In genomic region chr4:105657117-105657765, GRCh38 we compare ENCODE assay signal across 27 cellular contexts.
"Had no signal": no experiment of that assay in that cellular context is flagged by ENCODE, and none has a peak within 500 bp of the region (broad histone marks: within the 10 kb centered on the region; RNA-seq: fewer than 3 reads in every experiment).

No MANE protein-coding gene starts in this region.

- H3K4me1 ChIP-seq: body of pancreas had no signal

- H3K27me3 Mint-ChIP-seq: activated B cell treated with CpG ODN at 0.5 μM for 24 hours; activated naive CD8-positive, alpha-beta T cell treated with anti-CD3 and anti-CD28 coated beads, Interleukin-2, amount 50 U/mL, for 24 hours had no signal

- H3K9me3 Mint-ChIP-seq: activated B cell treated with CpG ODN at 0.5 μM for 24 hours; activated CD4-positive, alpha-beta T cell treated with anti-CD3 and anti-CD28 coated beads, Interleukin-2, amount 10 ng/mL, durations not matched to agents 24 days and 14 days; activated naive CD4-positive, alpha-beta T cell treated with anti-CD3 and anti-CD28 coated beads, Interleukin-2, amount 50 U/mL, for 72 hours; activated naive CD8-positive, alpha-beta T cell treated with anti-CD3 and anti-CD28 coated beads, Interleukin-2, amount 50 U/mL, for 24 hours; activated T-cell treated with anti-CD3 and anti-CD28 coated beads, Interleukin-2, amount 50 U/mL, for 4 hours had no signal

- H3K27ac Mint-ChIP-seq: activated B cell treated with CpG ODN at 0.5 μM for 24 hours; activated CD4-positive, alpha-beta T cell treated with anti-CD3 and anti-CD28 coated beads, Interleukin-2, amount 10 ng/mL, durations not matched to agents 24 days and 14 days; activated CD8-positive, alpha-beta memory T cell treated with anti-CD3 and anti-CD28 coated beads, Interleukin-2, amount 10 ng/mL, durations not matched to agents 7 days and 5 days; activated naive CD4-positive, alpha-beta T cell treated with anti-CD3 and anti-CD28 coated beads, Interleukin-2, amount 50 U/mL, for 72 hours; activated naive CD8-positive, alpha-beta T cell treated with anti-CD3 and anti-CD28 coated beads, Interleukin-2, amount 50 U/mL, for 24 hours had no signal

- H3K27me3 ChIP-seq: body of pancreas, cardiac muscle cell had no signal

- ATAC-seq: activated CD8-positive, alpha-beta memory T cell treated with anti-CD3 and anti-CD28 coated beads, Interleukin-2, amount 10 ng/mL, durations not matched to agents 7 days and 5 days; activated naive CD4-positive, alpha-beta T cell treated with anti-CD3 and anti-CD28 coated beads, Interleukin-2, amount 50 U/mL, for 72 hours; activated naive CD8-positive, alpha-beta T cell treated with anti-CD3 and anti-CD28 coated beads, Interleukin-2, amount 50 U/mL, for 24 hours; activated T-cell treated with anti-CD3 and anti-CD28 coated beads, Interleukin-2, amount 50 U/mL, for 4 hours; body of pancreas had no signal

- H3K4me3 Mint-ChIP-seq: activated B cell treated with CpG ODN at 0.5 μM for 24 hours; activated CD4-positive, alpha-beta T cell treated with anti-CD3 and anti-CD28 coated beads, Interleukin-2, amount 10 ng/mL, durations not matched to agents 24 days and 14 days; activated CD8-positive, alpha-beta memory T cell treated with anti-CD3 and anti-CD28 coated beads, Interleukin-2, amount 10 ng/mL, durations not matched to agents 7 days and 5 days; activated naive CD8-positive, alpha-beta T cell treated with anti-CD3 and anti-CD28 coated beads, Interleukin-2, amount 50 U/mL, for 24 hours; activated T-cell treated with anti-CD3 and anti-CD28 coated beads, Interleukin-2, amount 50 U/mL, for 4 hours had no signal

- DNase-seq: activated B cell treated with CpG ODN at 0.5 μM for 24 hours; activated CD4-positive, alpha-beta T cell treated with anti-CD3 and anti-CD28 coated beads for 1 hour; activated CD4-positive, alpha-beta T cell treated with anti-CD3 and anti-CD28 coated beads, Interleukin-2, amount 10 ng/mL, durations not matched to agents 24 days and 14 days; activated CD4-positive, alpha-beta T cell treated with anti-CD3 and anti-CD28 coated beads, Interleukin-2, amount 50 U/mL, for 48 hours; activated CD8-positive, alpha-beta memory T cell treated with anti-CD3 and anti-CD28 coated beads, Interleukin-2, amount 10 ng/mL, durations not matched to agents 7 days and 5 days; activated effector memory CD4-positive, alpha-beta T cell treated with anti-CD3 and anti-CD28 coated beads, Interleukin-2, amount 50 U/mL, for 16 hours; activated naive CD4-positive, alpha-beta T cell treated with Interleukin-2 at 50 U/mL for 16 hours; activated naive CD8-positive, alpha-beta T cell treated with anti-CD3 and anti-CD28 coated beads, Interleukin-2, amount 50 U/mL, for 24 hours; activated T-cell treated with anti-CD3 and anti-CD28 coated beads, Interleukin-2, amount 50 U/mL, for 4 hours; amygdala; body of pancreas; NCI-H146; NCI-H187 treated with DMSO at 0.1 percent for 48 hours; NCI-H2081 treated with DMSO at 0.1 percent for 48 hours; NCI-H2171; NCI-H2227 treated with DMSO at 0.1 percent for 48 hours; NCI-H446 treated with DMSO at 0.1 percent for 48 hours; NCI-H524 treated with DMSO at 0.1 percent for 48 hours; NCI-H774; NK-92 treated with Interleukin-12 subunit alpha and Interleukin-12 subunit beta, amount 100 ng/mL, for 24 hours; SIG-M5; T-helper 2 cell; T1000 had no signal

- H3K4me3 ChIP-seq: body of pancreas, cardiac muscle cell had no signal

- H3K36me3 Mint-ChIP-seq: activated CD8-positive, alpha-beta memory T cell treated with anti-CD3 and anti-CD28 coated beads, Interleukin-2, amount 10 ng/mL, durations not matched to agents 7 days and 5 days; activated naive CD4-positive, alpha-beta T cell treated with anti-CD3 and anti-CD28 coated beads, Interleukin-2, amount 50 U/mL, for 72 hours had no signal

- H3K4me1 Mint-ChIP-seq: activated B cell treated with CpG ODN at 0.5 μM for 24 hours; activated CD4-positive, alpha-beta T cell treated with anti-CD3 and anti-CD28 coated beads, Interleukin-2, amount 10 ng/mL, durations not matched to agents 24 days and 14 days; activated CD8-positive, alpha-beta memory T cell treated with anti-CD3 and anti-CD28 coated beads, Interleukin-2, amount 10 ng/mL, durations not matched to agents 7 days and 5 days; activated naive CD8-positive, alpha-beta T cell treated with anti-CD3 and anti-CD28 coated beads, Interleukin-2, amount 50 U/mL, for 24 hours had no signal

- H3K36me3 ChIP-seq: cardiac muscle cell had no signal

- FAIRE-seq: RCC 7860, TTC549 had no signal

- H3K9me3 ChIP-seq: body of pancreas had no signal

- H3K27ac ChIP-seq: body of pancreas, cardiac muscle cell had no signal
